ENCODE assay signal across 1 cellular context in genomic region chr13:113722921-113723320, GRCh38.
TF ChIP-seq lines count a peak whose summit lies in the region.

No MANE protein-coding gene starts in this region.

TF ChIP-seq in HepG2, 621 proteins besides CTCF, POLR2A, EP300 and RAD21:
- no peak for TF ChIP-seq ZNF720 (CRISPR knock-in tag; IDR thresholded peaks at IDR 0.05)
- TF ChIP-seq, protein P1, sequence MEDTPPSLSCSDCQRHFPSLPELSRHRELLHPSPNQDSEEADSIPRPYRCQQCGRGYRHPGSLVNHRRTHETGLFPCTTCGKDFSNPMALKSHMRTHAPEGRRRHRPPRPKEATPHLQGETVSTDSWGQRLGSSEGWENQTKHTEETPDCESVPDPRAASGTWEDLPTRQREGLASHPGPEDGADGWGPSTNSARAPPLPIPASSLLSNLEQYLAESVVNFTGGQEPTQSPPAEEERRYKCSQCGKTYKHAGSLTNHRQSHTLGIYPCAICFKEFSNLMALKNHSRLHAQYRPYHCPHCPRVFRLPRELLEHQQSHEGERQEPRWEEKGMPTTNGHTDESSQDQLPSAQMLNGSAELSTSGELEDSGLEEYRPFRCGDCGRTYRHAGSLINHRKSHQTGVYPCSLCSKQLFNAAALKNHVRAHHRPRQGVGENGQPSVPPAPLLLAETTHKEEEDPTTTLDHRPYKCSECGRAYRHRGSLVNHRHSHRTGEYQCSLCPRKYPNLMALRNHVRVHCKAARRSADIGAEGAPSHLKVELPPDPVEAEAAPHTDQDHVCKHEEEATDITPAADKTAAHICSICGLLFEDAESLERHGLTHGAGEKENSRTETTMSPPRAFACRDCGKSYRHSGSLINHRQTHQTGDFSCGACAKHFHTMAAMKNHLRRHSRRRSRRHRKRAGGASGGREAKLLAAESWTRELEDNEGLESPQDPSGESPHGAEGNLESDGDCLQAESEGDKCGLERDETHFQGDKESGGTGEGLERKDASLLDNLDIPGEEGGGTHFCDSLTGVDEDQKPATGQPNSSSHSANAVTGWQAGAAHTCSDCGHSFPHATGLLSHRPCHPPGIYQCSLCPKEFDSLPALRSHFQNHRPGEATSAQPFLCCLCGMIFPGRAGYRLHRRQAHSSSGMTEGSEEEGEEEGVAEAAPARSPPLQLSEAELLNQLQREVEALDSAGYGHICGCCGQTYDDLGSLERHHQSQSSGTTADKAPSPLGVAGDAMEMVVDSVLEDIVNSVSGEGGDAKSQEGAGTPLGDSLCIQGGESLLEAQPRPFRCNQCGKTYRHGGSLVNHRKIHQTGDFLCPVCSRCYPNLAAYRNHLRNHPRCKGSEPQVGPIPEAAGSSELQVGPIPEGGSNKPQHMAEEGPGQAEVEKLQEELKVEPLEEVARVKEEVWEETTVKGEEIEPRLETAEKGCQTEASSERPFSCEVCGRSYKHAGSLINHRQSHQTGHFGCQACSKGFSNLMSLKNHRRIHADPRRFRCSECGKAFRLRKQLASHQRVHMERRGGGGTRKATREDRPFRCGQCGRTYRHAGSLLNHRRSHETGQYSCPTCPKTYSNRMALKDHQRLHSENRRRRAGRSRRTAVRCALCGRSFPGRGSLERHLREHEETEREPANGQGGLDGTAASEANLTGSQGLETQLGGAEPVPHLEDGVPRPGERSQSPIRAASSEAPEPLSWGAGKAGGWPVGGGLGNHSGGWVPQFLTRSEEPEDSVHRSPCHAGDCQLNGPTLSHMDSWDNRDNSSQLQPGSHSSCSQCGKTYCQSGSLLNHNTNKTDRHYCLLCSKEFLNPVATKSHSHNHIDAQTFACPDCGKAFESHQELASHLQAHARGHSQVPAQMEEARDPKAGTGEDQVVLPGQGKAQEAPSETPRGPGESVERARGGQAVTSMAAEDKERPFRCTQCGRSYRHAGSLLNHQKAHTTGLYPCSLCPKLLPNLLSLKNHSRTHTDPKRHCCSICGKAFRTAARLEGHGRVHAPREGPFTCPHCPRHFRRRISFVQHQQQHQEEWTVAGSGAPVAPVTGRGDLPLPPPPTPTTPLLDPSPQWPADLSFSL (CRISPR knock-in tag; IDR thresholded peaks at IDR 0.05), result peak; percentile 77
